Comparison of ENCODE assay signal across 1 cellular context in the genomic region with DNA sequence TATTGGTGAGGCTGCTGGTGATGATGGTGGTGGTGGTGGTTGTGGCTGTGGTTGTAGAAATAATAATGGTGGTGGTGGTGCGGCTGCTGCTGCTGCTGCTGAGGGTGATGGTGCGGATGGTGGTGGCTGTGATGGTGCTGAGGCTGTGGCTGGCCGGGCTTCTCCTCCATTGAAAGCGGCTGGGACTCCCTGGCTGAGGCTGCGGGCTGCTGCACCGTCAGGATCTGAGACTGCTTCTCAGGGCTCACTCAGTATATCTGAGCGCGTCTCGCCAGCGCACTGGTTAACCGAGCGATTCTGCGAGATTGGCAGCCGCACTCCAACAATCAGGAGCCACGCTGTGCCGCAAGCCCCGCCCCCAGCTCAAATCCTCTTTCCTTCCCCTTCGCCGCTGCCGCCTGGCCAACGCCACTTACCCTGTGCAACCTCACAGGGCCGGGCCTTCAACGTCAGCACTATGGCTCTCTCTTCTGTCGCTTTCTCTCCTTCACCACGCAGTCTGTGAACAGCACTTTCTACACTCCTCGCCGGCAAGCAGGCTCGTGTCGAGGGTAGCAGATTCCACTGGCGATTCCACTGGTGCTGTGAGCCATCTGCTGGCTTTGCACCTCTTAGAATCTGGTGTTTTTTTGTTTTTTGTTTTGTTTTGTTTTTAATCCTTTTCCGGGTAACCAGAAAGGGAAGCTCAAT.
A peak's percentile ranks its signal among the peaks of the same experiment; 100 is the strongest.
TF ChIP-seq lines count a peak whose summit lies in the region.

Gene NUFIP2, minus strand, starts transcription at position 259 of the 690 bp plus-strand sequence. Its CDS starts 89 bp downstream, at position 170.

TF ChIP-seq in WTC11, 78 proteins besides CTCF, POLR2A, EP300 and RAD21 (continued from another document):
- TF ChIP-seq, protein P1, sequence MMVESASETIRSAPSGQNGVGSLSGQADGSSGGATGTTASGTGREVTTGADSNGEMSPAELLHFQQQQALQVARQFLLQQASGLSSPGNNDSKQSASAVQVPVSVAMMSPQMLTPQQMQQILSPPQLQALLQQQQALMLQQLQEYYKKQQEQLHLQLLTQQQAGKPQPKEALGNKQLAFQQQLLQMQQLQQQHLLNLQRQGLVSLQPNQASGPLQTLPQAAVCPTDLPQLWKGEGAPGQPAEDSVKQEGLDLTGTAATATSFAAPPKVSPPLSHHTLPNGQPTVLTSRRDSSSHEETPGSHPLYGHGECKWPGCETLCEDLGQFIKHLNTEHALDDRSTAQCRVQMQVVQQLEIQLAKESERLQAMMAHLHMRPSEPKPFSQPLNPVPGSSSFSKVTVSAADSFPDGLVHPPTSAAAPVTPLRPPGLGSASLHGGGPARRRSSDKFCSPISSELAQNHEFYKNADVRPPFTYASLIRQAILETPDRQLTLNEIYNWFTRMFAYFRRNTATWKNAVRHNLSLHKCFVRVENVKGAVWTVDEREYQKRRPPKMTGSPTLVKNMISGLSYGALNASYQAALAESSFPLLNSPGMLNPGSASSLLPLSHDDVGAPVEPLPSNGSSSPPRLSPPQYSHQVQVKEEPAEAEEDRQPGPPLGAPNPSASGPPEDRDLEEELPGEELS (CRISPR knock-in tag; IDR thresholded peaks at IDR 0.05), result peak; percentile 93
- TF ChIP-seq, protein P2, sequence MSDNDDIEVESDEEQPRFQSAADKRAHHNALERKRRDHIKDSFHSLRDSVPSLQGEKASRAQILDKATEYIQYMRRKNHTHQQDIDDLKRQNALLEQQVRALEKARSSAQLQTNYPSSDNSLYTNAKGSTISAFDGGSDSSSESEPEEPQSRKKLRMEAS (CRISPR knock-in tag; IDR thresholded peaks at IDR 0.05), result peak; percentile 80
- TF ChIP-seq CREB1 (CRISPR knock-in tag; IDR thresholded peaks at IDR 0.05) (peak; percentile 53), CREM (CRISPR knock-in tag; IDR thresholded peaks at IDR 0.05) (peak; percentile 54; the same call in 1 of the 2 replicates), HMGXB4 (CRISPR knock-in tag; IDR thresholded peaks at IDR 0.05) (no peak), SMAD3 (CRISPR knock-in tag; IDR thresholded peaks at IDR 0.05; ENCODE audit: borderline replicate concordance) (peak; percentile 89; the same call in 1 of the 2 replicates)
